Comparison of ENCODE assay signal across 1 cellular context in genomic region chr19:49767380-49767779, GRCh38.
A peak's percentile ranks its signal among the peaks of the same experiment; 100 is the strongest.
TF ChIP-seq lines count a peak whose summit lies in the region.

No MANE protein-coding gene starts in this region.

TF ChIP-seq in GM12878, 131 proteins besides CTCF, POLR2A, EP300 and RAD21:
- TF ChIP-seq MEF2A (IDR thresholded peaks at IDR 0.05; ENCODE audit: insufficient read depth, low read depth, low read length) (no peak), MAX (IDR thresholded peaks at IDR 0.05; ENCODE audit: low read depth, low read length) (peak; percentile 9; the same call in 1 of the 2 replicates), SREBF1 (IDR thresholded peaks at IDR 0.05; ENCODE audit: low read length) (no peak), IRF3 (IDR thresholded peaks at IDR 0.05) (no peak), IKZF2 (IDR thresholded peaks at IDR 0.05) (0 out of 4 replicates have a peak, but pooled peaks of 1 of the 2 experiments have one; percentile 23)
